In the genomic region with DNA sequence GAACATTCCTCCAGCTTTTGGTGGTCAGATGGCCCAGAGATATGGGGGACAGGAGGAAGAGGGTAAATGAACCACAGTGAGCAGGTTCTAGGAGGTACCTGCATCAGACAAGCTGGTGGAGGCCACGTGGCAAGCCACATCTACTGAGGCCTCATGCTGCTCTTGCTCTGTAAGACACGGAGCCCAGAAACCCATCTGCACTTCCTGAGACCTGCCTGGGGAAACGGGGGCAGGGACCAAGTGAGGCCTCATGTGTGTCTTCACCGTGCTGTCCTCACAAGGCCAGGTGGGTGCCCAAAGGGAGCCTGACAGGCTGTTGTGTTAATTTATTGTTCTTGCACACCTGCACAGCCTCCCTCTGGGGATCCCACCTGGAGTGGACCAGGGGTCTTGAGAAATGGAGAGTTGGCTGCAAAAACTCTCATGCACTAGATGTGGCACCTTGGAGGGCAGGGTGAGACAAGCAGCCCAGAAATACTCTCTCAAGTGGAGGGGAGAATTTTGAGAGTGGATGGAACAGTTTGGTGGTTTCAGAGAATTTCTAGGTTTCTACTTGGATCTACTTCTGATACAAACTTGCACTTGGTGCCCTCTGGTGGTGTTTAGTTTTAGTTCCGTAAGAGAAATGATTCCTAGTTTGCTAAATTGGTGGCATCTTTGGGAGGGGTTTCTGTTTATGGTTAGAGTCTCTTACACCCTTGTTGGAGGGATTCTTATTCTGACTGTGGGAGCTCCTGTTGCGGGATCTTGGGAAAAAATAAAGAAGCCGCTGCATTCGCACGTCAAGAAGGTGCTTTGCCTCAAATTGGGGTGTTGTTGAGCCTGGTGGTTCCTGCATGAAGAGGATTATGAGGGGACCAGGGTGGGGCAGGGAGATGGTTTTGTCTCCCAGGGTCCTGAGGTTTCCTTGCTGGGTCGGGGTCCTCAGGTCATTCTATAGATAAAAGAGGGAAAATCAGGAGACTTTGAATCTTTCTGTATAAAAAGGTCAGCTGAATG, we compare ENCODE assay signal across 8 cellular contexts. TPM values are rescaled to one million over a fixed set of nuclear protein-coding genes. Genes with fewer than 3 reads are reported as not detected.
DNase-seq lines count a peak whose midpoint lies in the region; ATAC-seq and TF ChIP-seq lines count a peak whose summit lies in the region.

No MANE protein-coding gene starts in this region.

- no peak overlapping the region for H3K4me3 Mint-ChIP-seq in activated CD8-positive, alpha-beta T cell treated with anti-CD3 and anti-CD28 coated beads, Interleukin-2, amount 10 ng/mL, durations not matched to agents 7 days and 5 days

- H3K4me1 ChIP-seq in testis, result no peaks in the 10 kb centered on the region

- H3K4me1 Mint-ChIP-seq in activated CD8-positive, alpha-beta T cell treated with anti-CD3 and anti-CD28 coated beads, Interleukin-2, amount 10 ng/mL, durations not matched to agents 7 days and 5 days (ENCODE audit: low read depth), result peaks cover 10% of the 10 kb centered on the region

- no peak overlapping the region for H3K27ac ChIP-seq in testis

- CTCF ChIA-PET in activated CD8-positive, alpha-beta T cell treated with anti-CD3 and anti-CD28 coated beads, Interleukin-2, amount 10 ng/mL, durations not matched to agents 7 days and 5 days (lab: Charles Lee), result interaction anchor here (0.6 to 9.4 kb wide), 7 partner anchors 10 to 290 kb away, joined by 3 to 92 read pairs (median 4); no protein-coding TSS in a partner anchor

- DNase-seq in Right ventricle myocardium superior (no peak), left cardiac atrium (no peak), NB4 (ENCODE audit: low read depth) (peak; percentile 73), hepatic stellate cell (ENCODE audit: low spot score) (peak; percentile 45), testis (peak; percentile 66), cerebellar nuclear complex (lab: John Stamatoyannopoulos, UW) (no peak)
- peak; percentile 43 for DNase-seq in activated CD8-positive, alpha-beta T cell treated with anti-CD3 and anti-CD28 coated beads, Interleukin-2, amount 10 ng/mL, durations not matched to agents 7 days and 5 days

- no peak overlapping the region for H3K4me3 ChIP-seq in NB4 (ENCODE audit: low read depth, low read length)
- H3K4me3 ChIP-seq in testis, result no peak overlapping the region

- H3K27me3 ChIP-seq in testis, result no peaks in the 10 kb centered on the region

- no peaks in the 10 kb centered on the region for H3K9me3 Mint-ChIP-seq in activated CD8-positive, alpha-beta T cell treated with anti-CD3 and anti-CD28 coated beads, Interleukin-2, amount 10 ng/mL, durations not matched to agents 7 days and 5 days (ENCODE audit: insufficient read depth)

- 49 to 53% methylated on average over 10 of the region's 10 CpGs for WGBS in testis, 2 donors

- TF ChIP-seq POLR2A in NB4 (IDR thresholded peaks at IDR 0.05; ENCODE audit: extremely low read depth, insufficient read length) (no peak), testis (IDR thresholded peaks at IDR 0.05) (no peak)

- H3K27me3 Mint-ChIP-seq in activated CD8-positive, alpha-beta T cell treated with anti-CD3 and anti-CD28 coated beads, Interleukin-2, amount 10 ng/mL, durations not matched to agents 7 days and 5 days (ENCODE audit: low read depth), result peaks cover 2% of the 10 kb centered on the region

- no peaks in the 10 kb centered on the region for H3K9me3 ChIP-seq in testis

- intact Hi-C loops in Right ventricle myocardium superior (cut with DNase I), result no loop called here
- intact Hi-C loops in left cardiac atrium (cut with DNase I), result loop anchor here (1.0 to 5.0 kb wide), 3 partner anchors 161 to 238 kb away; no protein-coding TSS in a partner anchor
- intact Hi-C loops in testis (cut with DNase I; ENCODE audit: low total_unique reads), result loop anchor here (5.0 to 10.0 kb wide), 2 partner anchors 159 to 241 kb away; no protein-coding TSS in a partner anchor

- TF ChIP-seq CTCF in NB4 (IDR thresholded peaks at IDR 0.05; ENCODE audit: low read depth, low read length) (peak; percentile 58), testis (IDR thresholded peaks at IDR 0.05) (peak; percentile 44 to 58 (median 47))

- ATAC-seq in Right ventricle myocardium superior (ENCODE audit: poor library complexity), result peak; percentile 26
- ATAC-seq in left cardiac atrium, result no peak
- peak; percentile 64 for ATAC-seq in activated CD8-positive, alpha-beta T cell treated with anti-CD3 and anti-CD28 coated beads, Interleukin-2, amount 10 ng/mL, durations not matched to agents 7 days and 5 days
- ATAC-seq in GM21360 (IDR thresholded peaks at IDR 0.05; ENCODE audit: unreplicated experiment), result no peak

- POLR2A ChIA-PET in activated CD8-positive, alpha-beta T cell treated with anti-CD3 and anti-CD28 coated beads, Interleukin-2, amount 10 ng/mL, durations not matched to agents 7 days and 5 days (lab: Charles Lee), result no interaction called here

- H3K27ac Mint-ChIP-seq in activated CD8-positive, alpha-beta T cell treated with anti-CD3 and anti-CD28 coated beads, Interleukin-2, amount 10 ng/mL, durations not matched to agents 7 days and 5 days, result peak overlapping the region; percentile 3

- H3K36me3 Mint-ChIP-seq in activated CD8-positive, alpha-beta T cell treated with anti-CD3 and anti-CD28 coated beads, Interleukin-2, amount 10 ng/mL, durations not matched to agents 7 days and 5 days (ENCODE audit: low read depth), result no peaks in the 10 kb centered on the region

- H3K36me3 ChIP-seq in testis (ENCODE audit: low read depth, missing control alignments), result no peaks in the 10 kb centered on the region

RNA-seq across cellular contexts. Expression of a gene that starts 47.5 kb away (rescaled TPM):
- total RNA-seq in Right ventricle myocardium superior (not detected), left cardiac atrium (not detected), testis (1 to 10 TPM; 3.5 to 5.7 TPM)
- not detected for total RNA-seq in activated CD8-positive, alpha-beta T cell treated with anti-CD3 and anti-CD28 coated beads, Interleukin-2, amount 10 ng/mL, durations not matched to agents 7 days and 5 days
- polyA plus RNA-seq in testis (ENCODE audit: insufficient read depth, low read depth, low replicate concordance), result 16.6 TPM

Comparison
In these comparisons a context has a peak if more than half of its experiments do, and no peak if none do; other contexts are left out.
1. ATAC-seq: peak in Right ventricle myocardium superior (single experiment) and activated CD8-positive, alpha-beta T cell treated with anti-CD3 and anti-CD28 coated beads, Interleukin-2, amount 10 ng/mL, durations not matched to agents 7 days and 5 days (single experiment); none in left cardiac atrium (0 of 2) and GM21360 (single experiment).
2. DNase-seq: peak in NB4 (single experiment), activated CD8-positive, alpha-beta T cell treated with anti-CD3 and anti-CD28 coated beads, Interleukin-2, amount 10 ng/mL, durations not matched to agents 7 days and 5 days (single experiment), hepatic stellate cell (single experiment) and testis (single experiment); none in Right ventricle myocardium superior (single experiment), left cardiac atrium (single experiment) and cerebellar nuclear complex (0 of 2).